ENCODE assay signal across 13 cellular contexts in genomic region chr5:15992918-15993317, GRCh38.
A peak's percentile ranks its signal among the peaks of the same experiment; 100 is the strongest.
DNase-seq lines count a peak whose midpoint lies in the region; ATAC-seq and TF ChIP-seq lines count a peak whose summit lies in the region.
"Had no signal": no experiment of that assay in that cellular context is flagged by ENCODE, and none has a peak within 500 bp of the region (broad histone marks: within the 10 kb centered on the region; RNA-seq: fewer than 3 reads in every experiment).

No MANE protein-coding gene starts in this region.

- H3K9me3 ChIP-seq in liver (ENCODE audit: control insufficient read depth in 4 of 4, low read length in 3 of 4) = peaks cover 0 to 11% (median 4%) of the 10 kb centered on the region in 4 donors

- 41% methylated on average over 2 of the region's 2 CpGs for WGBS in liver

- peak; percentile 13 to 42 for TF ChIP-seq RAD21 in liver (IDR thresholded peaks at IDR 0.05)

- peak; percentile 12 for DNase-seq in AG08396 (ENCODE audit: low spot score)
- DNase-seq in M059J (ENCODE audit: low read depth) = peak; percentile 85
- DNase-seq in dermis blood vessel endothelial cell = peak; percentile 85
- no peak for DNase-seq in NCI-H446 (lab: John Stamatoyannopoulos, UW)
- DNase-seq in G401 (ENCODE audit: low spot score) = no peak
- DNase-seq in stimulated activated CD4-positive, alpha-beta T cell treated with anti-CD3 and anti-CD28 coated beads, Interleukin-4, amount 100 ng/mL, for 1 hour = no peak
- DNase-seq: left ventricle myocardium inferior, uterus had no signal

- no peak overlapping the region for H3K4me3 ChIP-seq in liver (ENCODE audit: low read depth in 1 of 3, low read length in 3 of 3)
- H3K4me3 ChIP-seq: BLaER1, left ventricle myocardium inferior, neural progenitor cell, uterus had no signal

- no peaks in the 10 kb centered on the region for H3K36me3 ChIP-seq in liver (ENCODE audit: control insufficient read depth in 4 of 4, insufficient read depth in 3 of 4, low read depth in 1 of 4, low read length in 3 of 4)
- H3K36me3 ChIP-seq: BLaER1, left ventricle myocardium inferior, neural progenitor cell, uterus had no signal

- H3K27me3 ChIP-seq in liver (ENCODE audit: control insufficient read depth in 4 of 4, insufficient read depth in 4 of 4, low read length in 3 of 4) = no peaks in the 10 kb centered on the region
- H3K27me3 ChIP-seq: BLaER1, neural progenitor cell, uterus had no signal

- in situ Hi-C loops in G401 (cut with HindIII; ENCODE audit: low sequenced_read_pairs) = no loop called here

- ATAC-seq in HG02840 (IDR thresholded peaks at IDR 0.05; ENCODE audit: low FRiP score, unreplicated experiment) = no peak
- ATAC-seq: Panc1 had no signal

- peaks cover 3 to 14% (median 4%) of the 10 kb centered on the region in 4 donors for H3K4me1 ChIP-seq in liver (ENCODE audit: control insufficient read depth in 4 of 4, insufficient read depth in 4 of 4, low read length in 3 of 4)
- H3K4me1 ChIP-seq: BLaER1, left ventricle myocardium inferior, neural progenitor cell, uterus had no signal

- TF ChIP-seq CTCF in liver (IDR thresholded peaks at IDR 0.05; ENCODE audit: low read depth, low read length, missing input control) = peak; percentile 2

- H3K9ac ChIP-seq in liver (ENCODE audit: low read depth in 1 of 2, low read length in 2 of 2) = no peak overlapping the region
- H3K9ac ChIP-seq: BLaER1, neural progenitor cell had no signal

- no peak overlapping the region for H3K27ac ChIP-seq in liver (ENCODE audit: low read depth in 1 of 2, low read length in 2 of 2)
- H3K27ac ChIP-seq: BLaER1, left ventricle myocardium inferior, neural progenitor cell, uterus had no signal

TF ChIP-seq in liver, 16 proteins besides CTCF, POLR2A, EP300 and RAD21:
- TF ChIP-seq, protein P1, sequence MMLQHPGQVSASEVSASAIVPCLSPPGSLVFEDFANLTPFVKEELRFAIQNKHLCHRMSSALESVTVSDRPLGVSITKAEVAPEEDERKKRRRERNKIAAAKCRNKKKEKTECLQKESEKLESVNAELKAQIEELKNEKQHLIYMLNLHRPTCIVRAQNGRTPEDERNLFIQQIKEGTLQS (IDR thresholded peaks at IDR 0.05) = no peak
- no peak for TF ChIP-seq JUND (IDR thresholded peaks at IDR 0.05)
- TF ChIP-seq ZBTB33 (IDR thresholded peaks at IDR 0.05) = no peak
- TF ChIP-seq MAX (IDR thresholded peaks at IDR 0.05) = no peak
- TF ChIP-seq NR2F2 (IDR thresholded peaks at IDR 0.05) = no peak
- TF ChIP-seq TAF1 (conservative IDR thresholded peaks at IDR 0.05) = no peak
- no peak for TF ChIP-seq HNF4G (IDR thresholded peaks at IDR 0.05)
- TF ChIP-seq YY1 (IDR thresholded peaks at IDR 0.05) = no peak
- no peak for TF ChIP-seq EGR1 (IDR thresholded peaks at IDR 0.05; ENCODE audit: low read depth in 2 of 2)
- no peak for TF ChIP-seq RXRA (IDR thresholded peaks at IDR 0.05)
- TF ChIP-seq HNF4A (conservative IDR thresholded peaks at IDR 0.05) = no peak
- no peak for TF ChIP-seq GABPA (IDR thresholded peaks at IDR 0.05 in 1 of 2, conservative IDR thresholded peaks at IDR 0.05 in 1 of 2)
TF ChIP-seq in liver: peak in this region for 0.

Comparison
In these comparisons a context has a peak if more than half of its experiments do, and no peak if none do; other contexts are left out.
1. DNase-seq: peak in AG08396 (single experiment), M059J (single experiment) and dermis blood vessel endothelial cell (single experiment); none in NCI-H446 (0 of 2), G401 (single experiment) and stimulated activated CD4-positive, alpha-beta T cell treated with anti-CD3 and anti-CD28 coated beads, Interleukin-4, amount 100 ng/mL, for 1 hour (single experiment).